Comparison of ENCODE assay signal across 8 cellular contexts in the genomic region with DNA sequence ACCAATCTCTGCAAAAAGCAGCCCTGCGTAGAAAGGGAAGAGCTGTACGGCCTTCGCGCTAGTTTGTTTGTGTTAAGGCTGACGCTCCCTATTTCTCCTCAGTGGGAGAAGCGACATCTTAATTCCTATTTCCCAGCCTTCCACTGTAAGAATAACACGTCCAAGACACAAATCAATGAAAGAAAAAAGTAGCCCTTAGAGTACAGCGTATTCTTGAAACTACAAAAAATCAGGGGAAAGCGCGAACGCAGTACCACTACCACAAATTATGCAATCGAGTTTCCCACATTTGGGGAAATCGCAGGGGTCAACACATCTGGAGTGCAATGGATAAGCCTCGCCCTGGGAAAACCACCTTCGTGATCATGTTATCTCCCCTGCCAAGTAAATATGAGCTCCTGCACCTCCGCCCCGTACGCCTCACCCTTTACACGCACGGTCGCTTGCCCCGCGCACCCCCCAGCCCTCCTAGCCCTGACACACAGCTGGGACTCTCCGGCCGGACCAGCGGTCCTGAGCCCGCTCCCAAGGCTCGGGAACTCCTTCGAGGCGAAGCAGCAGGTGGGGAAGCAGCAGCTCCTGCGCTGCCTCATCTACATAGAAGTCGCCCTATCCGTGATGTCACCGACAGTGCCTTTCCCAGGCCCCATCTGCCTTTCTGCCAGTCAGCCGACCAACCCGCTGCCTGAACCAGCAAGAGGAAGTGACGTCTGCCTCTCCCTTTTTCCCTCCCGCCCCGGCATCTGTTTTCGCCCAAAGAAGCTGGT.
A peak's percentile ranks its signal among the peaks of the same experiment; 100 is the strongest.
DNase-seq lines count a peak whose midpoint lies in the region; ATAC-seq and TF ChIP-seq lines count a peak whose summit lies in the region.

No MANE protein-coding gene starts in this region.

- WGBS in HUES64, result 41% methylated on average over 40 of the region's 40 CpGs
- WGBS in adrenal gland, 4 donors, result 6 to 10% (median 8%) methylated on average over 27 to 40 of the region's 40 CpGs
- WGBS in heart left ventricle, 4 donors, result 7 to 14% (median 11%) methylated on average over 34 to 40 of the region's 40 CpGs
- WGBS in thymus, result 20% methylated on average over 40 of the region's 40 CpGs

- intact Hi-C loops in adrenal gland (cut with DNase I), result no loop called here
- intact Hi-C loops in heart left ventricle (cut with DNase I), result no loop called here

- peak; percentile 75 to 98 (median 95) for ATAC-seq in heart left ventricle

- H3K4me2 ChIP-seq in parathyroid adenoma (ENCODE audit: low read length), result peak overlapping the region; percentile 91

- H3K36me3 ChIP-seq in HUES64 (ENCODE audit: insufficient read depth, low read length) (no peaks in the 10 kb centered on the region), adrenal gland (replicated peaks in 1 of 2) (no peaks in the 10 kb centered on the region), heart left ventricle (no peaks in the 10 kb centered on the region), parathyroid adenoma (ENCODE audit: control insufficient read depth, insufficient read depth, low read length) (no peaks in the 10 kb centered on the region), thymus (ENCODE audit: control insufficient read depth, insufficient read depth) (no peaks in the 10 kb centered on the region)

- H3K9me3 ChIP-seq in HUES64 (ENCODE audit: insufficient read depth, low read depth, low read length), result no peaks in the 10 kb centered on the region
- no peaks in the 10 kb centered on the region for H3K9me3 ChIP-seq in adrenal gland (replicated peaks in 1 of 3)
- no peaks in the 10 kb centered on the region for H3K9me3 ChIP-seq in heart left ventricle
- no peaks in the 10 kb centered on the region for H3K9me3 ChIP-seq in parathyroid adenoma (ENCODE audit: control insufficient read depth, low read length)
- H3K9me3 ChIP-seq in thymus (ENCODE audit: control insufficient read depth), result no peaks in the 10 kb centered on the region

- H3K27me3 ChIP-seq in HUES64 (ENCODE audit: insufficient read depth, low read length), result no peaks in the 10 kb centered on the region
- H3K27me3 ChIP-seq in adrenal gland, result no peaks in the 10 kb centered on the region
- peaks cover 0 to 12% (median 0%) of the 10 kb centered on the region in 9 donors for H3K27me3 ChIP-seq in heart left ventricle
- no peaks in the 10 kb centered on the region for H3K27me3 ChIP-seq in parathyroid adenoma (ENCODE audit: control insufficient read depth, insufficient read depth, low read length)
- no peaks in the 10 kb centered on the region for H3K27me3 ChIP-seq in thymus (ENCODE audit: control insufficient read depth, insufficient read depth)

- TF ChIP-seq POLR2A in adrenal gland (IDR thresholded peaks at IDR 0.05) (peak in 1 of 2 donors; percentile 68), heart left ventricle (IDR thresholded peaks at IDR 0.05) (peak in 1 of 2 donors; percentile 51)

- H3K79me2 ChIP-seq in parathyroid adenoma, result no peaks in the 10 kb centered on the region

- peak overlapping the region; percentile 44 for H2AFZ ChIP-seq in parathyroid adenoma

- no peak for TF ChIP-seq CTCF in adrenal gland (IDR thresholded peaks at IDR 0.05)
- no peak for TF ChIP-seq CTCF in heart left ventricle (IDR thresholded peaks at IDR 0.05)
- no peak for TF ChIP-seq CTCF in parathyroid adenoma (IDR thresholded peaks at IDR 0.05)

- peak overlapping the region; percentile 74 for H3K9ac ChIP-seq in HUES64 (ENCODE audit: low read depth, low read length)
- H3K9ac ChIP-seq in parathyroid adenoma, result no peak overlapping the region

- H3K27ac ChIP-seq in HUES64 (ENCODE audit: low read depth, low read length) (peak overlapping the region; percentile 81; the same call in 1 of the 2 replicates), adrenal gland (peak overlapping the region in 4 of 5 donors; percentile 62 to 90 (median 79)), heart left ventricle (peak overlapping the region in 11 of 12 donors; percentile 22 to 89 (median 69)), parathyroid adenoma (peak overlapping the region; percentile 67), thymus (ENCODE audit: low read depth) (peak overlapping the region; percentile 98)

- H3K4me1 ChIP-seq in HUES64 (ENCODE audit: insufficient read depth, low read length) (0 out of 2 replicates have a peak, but pooled peaks cover 7% of the 10 kb centered on the region), adrenal gland (replicated peaks in 1 of 2) (no peaks in the 10 kb centered on the region), heart left ventricle (peaks cover 0 to 15% (median 0%) of the 10 kb centered on the region in 12 donors), parathyroid adenoma (no peaks in the 10 kb centered on the region), thymus (ENCODE audit: control insufficient read depth, insufficient read depth, low read length) (no peaks in the 10 kb centered on the region)

- H3K4me3 ChIP-seq in HUES64 (ENCODE audit: low read length) (peak overlapping the region; percentile 51), adrenal gland (peak overlapping the region in 3 of 4 donors; percentile 22 to 61 (median 55)), heart left ventricle (peak overlapping the region; percentile 4 to 66 (median 56)), parathyroid adenoma (ENCODE audit: low read depth, low read length) (peak overlapping the region; percentile 65), thymus (ENCODE audit: low read length) (peak overlapping the region; percentile 57)

- DNase-seq in NK-92 (lab: John Stamatoyannopoulos, UW; ENCODE audit: unreplicated experiment) (peak; percentile 32), SW480 (ENCODE audit: low spot score) (peak; percentile 92), adrenal gland (peak; percentile 83 to 96 (median 93)), heart left ventricle (peak; percentile 85 to 92 (median 90))
- DNase-seq in NK-92 treated with Interleukin-12 subunit alpha and Interleukin-12 subunit beta, amount 100 ng/mL, for 24 hours (lab: John Stamatoyannopoulos, UW), result no peak
